ENCODE assay signal across 12 cellular contexts in the genomic region with DNA sequence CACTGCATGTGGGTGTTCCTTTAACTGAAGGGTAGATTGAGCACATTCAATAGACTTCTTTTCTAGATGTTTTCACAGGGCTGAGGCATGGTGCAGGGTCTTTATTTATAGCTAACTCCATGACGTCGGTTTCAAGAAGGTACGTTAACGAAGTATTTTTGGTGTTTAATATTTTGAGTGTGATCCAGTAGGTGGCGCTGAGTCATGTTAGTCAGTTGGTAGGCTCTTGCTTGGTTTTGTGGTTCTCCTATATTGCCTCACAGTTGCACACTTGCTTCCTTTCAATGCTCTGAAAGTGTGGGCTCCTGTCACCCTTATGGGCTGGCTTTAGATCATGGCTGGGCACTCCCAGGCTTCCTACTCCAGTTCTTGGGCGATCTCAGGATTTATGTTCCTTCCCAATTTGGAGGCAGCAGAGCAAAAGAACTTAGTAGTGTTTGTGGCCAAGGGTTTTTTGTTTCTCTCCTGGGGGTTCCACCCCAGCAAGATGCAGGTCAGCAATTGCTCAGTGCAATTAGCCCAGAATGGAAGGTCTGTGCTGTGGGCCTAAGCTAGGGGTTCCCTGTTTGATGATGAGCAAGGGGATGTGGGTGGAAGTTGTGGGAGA.
A peak's percentile ranks its signal among the peaks of the same experiment; 100 is the strongest.
DNase-seq lines count a peak whose midpoint lies in the region; ATAC-seq and TF ChIP-seq lines count a peak whose summit lies in the region.
"Had no signal": no experiment of that assay in that cellular context is flagged by ENCODE, and none has a peak within 500 bp of the region (broad histone marks: within the 10 kb centered on the region; RNA-seq: fewer than 3 reads in every experiment).

No MANE protein-coding gene starts in this region.

- no TSS peak for BruUV-seq in PC-9 (replicated peaks; lab: Mats Ljungman, UMichigan)

- H3K9me3 Mint-ChIP-seq in GM23338 = peaks cover 17% of the 10 kb centered on the region

- H3K4me2 ChIP-seq in GM23338 (no peak overlapping the region), PC-9 (no peak overlapping the region)

- ATAC-seq in GM23338 (peak; percentile 64), esophagus mucosa (peak; percentile 39), HG03439 (IDR thresholded peaks at IDR 0.05; ENCODE audit: unreplicated experiment) (no peak), HG03520 (IDR thresholded peaks at IDR 0.05; ENCODE audit: unreplicated experiment) (no peak), omental fat pad (ENCODE audit: low FRiP score) (no peak)
- ATAC-seq: activated naive CD4-positive, alpha-beta T cell treated with anti-CD3 and anti-CD28 coated beads, Interleukin-2, amount 50 U/mL, for 72 hours had no signal

- no peaks in the 10 kb centered on the region for H3K4me1 ChIP-seq in GM23338 (ENCODE audit: insufficient read depth)
- H3K4me1 ChIP-seq in PC-9 (replicated peaks; ENCODE audit: insufficient read depth) = no peaks in the 10 kb centered on the region
- H3K4me1 ChIP-seq: thyroid gland had no signal

- no peak overlapping the region for H3K4me3 Mint-ChIP-seq in GM23338
- H3K4me3 Mint-ChIP-seq: CD4-positive, CD25-positive, alpha-beta regulatory T cell had no signal

- H3K27ac ChIP-seq in 22Rv1 (no peak overlapping the region), GM23338 (ENCODE audit: low read depth) (no peak overlapping the region), PC-9 (no peak overlapping the region)
- H3K27ac ChIP-seq: skin epidermis, thyroid gland had no signal

- POLR2A ChIA-PET in PC-9 (lab: Charles Lee; ENCODE audit: unreplicated experiment) = no interaction called here

- TF ChIP-seq CTCF in 22Rv1 (IDR thresholded peaks at IDR 0.05) = peak; percentile 78
- peak; percentile 63 to 71 for TF ChIP-seq CTCF in GM23338 (conservative IDR thresholded peaks at IDR 0.05; ENCODE audit: low read depth in 2 of 2)
- TF ChIP-seq CTCF in PC-9 (conservative IDR thresholded peaks at IDR 0.05) = peak; percentile 43
- no peak for TF ChIP-seq CTCF in omental fat pad (IDR thresholded peaks at IDR 0.05)

- DNase-seq in GM23338 (ENCODE audit: low spot score) (peak; percentile 70), PC-9 (no peak), omental fat pad (ENCODE audit: low spot score) (no peak)
- no peak for DNase-seq in stimulated activated CD8-positive, alpha-beta memory T cell treated with anti-CD3 and anti-CD28 coated beads, Interleukin-4, amount 100 ng/mL, for 48 hours
- DNase-seq: CD4-positive, CD25-positive, alpha-beta regulatory T cell; thyroid gland had no signal

- H3K36me3 Mint-ChIP-seq in GM23338 (ENCODE audit: low read depth) = peaks cover 14% of the 10 kb centered on the region
- H3K36me3 Mint-ChIP-seq: CD4-positive, CD25-positive, alpha-beta regulatory T cell had no signal

- peaks cover 8% of the 10 kb centered on the region for H3K27me3 Mint-ChIP-seq in GM23338 (ENCODE audit: insufficient read depth, low read depth, poor library complexity)
- H3K27me3 Mint-ChIP-seq: CD4-positive, CD25-positive, alpha-beta regulatory T cell had no signal

- no peak overlapping the region for H3K27ac Mint-ChIP-seq in GM23338
- H3K27ac Mint-ChIP-seq: activated naive CD4-positive, alpha-beta T cell treated with anti-CD3 and anti-CD28 coated beads, Interleukin-2, amount 50 U/mL, for 72 hours; CD4-positive, CD25-positive, alpha-beta regulatory T cell had no signal

- no peaks in the 10 kb centered on the region for H3K27me3 ChIP-seq in GM23338 (ENCODE audit: insufficient read depth)
- H3K27me3 ChIP-seq in PC-9 (ENCODE audit: insufficient read depth, low read depth) = no peaks in the 10 kb centered on the region
- H3K27me3 ChIP-seq: thyroid gland had no signal

- H3F3A ChIP-seq in GM23338 (replicated peaks; ENCODE audit: low read depth) (no peaks in the 10 kb centered on the region), PC-9 (ENCODE audit: insufficient read depth, low read depth) (no peaks in the 10 kb centered on the region)

- H3K4me3 ChIP-seq in GM23338 = no peak overlapping the region
- no peak overlapping the region for H3K4me3 ChIP-seq in PC-9
- H3K4me3 ChIP-seq: skin epidermis, thyroid gland had no signal

- H3K36me3 ChIP-seq in GM23338 (ENCODE audit: insufficient read depth) (no peaks in the 10 kb centered on the region), PC-9 (ENCODE audit: low read depth) (no peaks in the 10 kb centered on the region)
- H3K36me3 ChIP-seq: thyroid gland had no signal

- peak overlapping the region; percentile 89 for H2AFZ ChIP-seq in GM23338
- no peak overlapping the region for H2AFZ ChIP-seq in PC-9

- intact Hi-C loops in PC-9 (cut with micrococcal nuclease; ENCODE audit: unreplicated experiment) = no loop called here

- H3K9me2 ChIP-seq in GM23338 (ENCODE audit: insufficient read depth) (0 out of 2 replicates have a peak, but pooled peaks cover 9% of the 10 kb centered on the region), PC-9 (ENCODE audit: insufficient read depth) (no peaks in the 10 kb centered on the region)

- H3K79me2 ChIP-seq in GM23338 (replicated peaks; ENCODE audit: insufficient read depth) = no peaks in the 10 kb centered on the region
- H3K79me2 ChIP-seq in PC-9 (ENCODE audit: low read depth) = no peaks in the 10 kb centered on the region

- CTCF ChIA-PET in PC-9 (lab: Charles Lee) = no interaction called here

- H3K9me3 ChIP-seq in PC-9 (ENCODE audit: insufficient read depth, low read depth) = no peaks in the 10 kb centered on the region
- H3K9me3 ChIP-seq: thyroid gland had no signal

- peaks cover 2% of the 10 kb centered on the region; the same call in 1 of the 3 replicates for H3K4me1 Mint-ChIP-seq in GM23338
- H3K4me1 Mint-ChIP-seq: CD4-positive, CD25-positive, alpha-beta regulatory T cell had no signal

- no peaks in the 10 kb centered on the region for H4K20me1 ChIP-seq in GM23338 (replicated peaks; ENCODE audit: insufficient read depth)
- H4K20me1 ChIP-seq in PC-9 (ENCODE audit: insufficient read depth) = no peaks in the 10 kb centered on the region

TF ChIP-seq in GM23338, 12 proteins besides CTCF, POLR2A, EP300 and RAD21 (continues in another document):
- no peak for TF ChIP-seq CREB1 (CRISPR knock-in tag; IDR thresholded peaks at IDR 0.05; ENCODE audit: low read depth)
- TF ChIP-seq EZH2phosphoT487 (IDR thresholded peaks at IDR 0.05; ENCODE audit: unreplicated experiment) = no peak
- no peak for TF ChIP-seq ZNF462 (CRISPR knock-in tag; IDR thresholded peaks at IDR 0.05)
- no peak for TF ChIP-seq ZNF114 (CRISPR knock-in tag; IDR thresholded peaks at IDR 0.05)

Comparison
In these comparisons a context has a peak if more than half of its experiments do, and no peak if none do; other contexts are left out.
1. CTCF ChIP-seq: peak in 22Rv1 (single experiment), GM23338 (2 of 2) and PC-9 (single experiment); none in omental fat pad (0 of 3).
2. ATAC-seq: peak in GM23338 (single experiment) and esophagus mucosa (single experiment); none in HG03439 (single experiment), HG03520 (single experiment) and omental fat pad (single experiment).